26 cellular contexts compared by ENCODE assay signal in genomic region chr1:13478687-13479086, GRCh38. TPM values are rescaled to one million over a fixed set of nuclear protein-coding genes. Genes with fewer than 3 reads are reported as not detected.
"Had no signal": no experiment of that assay in that cellular context is flagged by ENCODE, and none has a peak within 500 bp of the region (broad histone marks: within the 10 kb centered on the region; RNA-seq: fewer than 3 reads in every experiment).

No MANE protein-coding gene starts in this region.

- H3K9ac ChIP-seq: KMS-11 had no signal

- H3K9me3 Mint-ChIP-seq: activated naive CD4-positive, alpha-beta T cell treated with anti-CD3 and anti-CD28 coated beads, Interleukin-2, amount 50 U/mL, for 24 hours had no signal

- H3K4me2 ChIP-seq: KMS-11 had no signal

- H3K27ac ChIP-seq: KMS-11 had no signal

- H3K4me1 Mint-ChIP-seq: WTC11 had no signal

- H3K36me3 Mint-ChIP-seq: activated naive CD4-positive, alpha-beta T cell treated with anti-CD3 and anti-CD28 coated beads, Interleukin-2, amount 50 U/mL, for 24 hours; WTC11 had no signal

- H3K4me3 Mint-ChIP-seq: activated naive CD4-positive, alpha-beta T cell treated with anti-CD3 and anti-CD28 coated beads, Interleukin-2, amount 50 U/mL, for 24 hours; T-helper 17 cell; WTC11 had no signal

- H3K27ac Mint-ChIP-seq: activated CD8-positive, alpha-beta T cell treated with anti-CD3 and anti-CD28 coated beads, Interleukin-2, amount 10 ng/mL, durations not matched to agents 7 days and 5 days; activated naive CD4-positive, alpha-beta T cell treated with anti-CD3 and anti-CD28 coated beads, Interleukin-2, amount 50 U/mL, for 24 hours; T-helper 17 cell; WTC11 had no signal

- DNase-seq: activated CD4-positive, alpha-beta T cell treated with anti-CD3 and anti-CD28 coated beads for 48 hours; activated CD4-positive, alpha-beta T cell treated with anti-CD3 and anti-CD28 coated beads, Interleukin-2, amount 50 U/mL, for 4 hours; activated CD4-positive, CD25-positive, alpha-beta regulatory T cell treated with anti-CD3 and anti-CD28 coated beads, Interleukin-2, amount 50 U/mL, for 72 hours; activated CD8-positive, alpha-beta memory T cell treated with anti-CD3 and anti-CD28 coated beads, Interleukin-2, amount 50 U/mL, for 48 hours; activated effector memory CD4-positive, alpha-beta T cell treated with Interleukin-2 at 50 U/mL for 16 hours; activated naive CD4-positive, alpha-beta T cell; activated T-cell treated with anti-CD3 and anti-CD28 coated beads, Interleukin-2, amount 50 U/mL, for 1 hour; aorta; central memory CD4-positive, alpha-beta T cell; MM.1S; NCI-H1105; NCI-H2029; NCI-H226; NCI-H510A; NCI-H526 treated with DMSO at 0.1 percent for 48 hours; SIG-M5; T-helper 17 cell; T-helper 9 cell had no signal

- H3K27me3 Mint-ChIP-seq: activated naive CD4-positive, alpha-beta T cell treated with anti-CD3 and anti-CD28 coated beads, Interleukin-2, amount 50 U/mL, for 24 hours; T-helper 17 cell had no signal

RNA-seq across cellular contexts. Expression of gene LRRC38, which starts 35.1 kb away (rescaled TPM):
- total RNA-seq: activated CD8-positive, alpha-beta T cell treated with anti-CD3 and anti-CD28 coated beads, Interleukin-2, amount 10 ng/mL, durations not matched to agents 7 days and 5 days; aorta; bronchial epithelial cell; chondrocyte; OCI-LY7; RPMI7951; T-helper 17 cell had no signal
